Comparison of ENCODE assay signal across 20 cellular contexts in genomic region chr7:24685706-24686105, GRCh38.
"Had no signal": no experiment of that assay in that cellular context is flagged by ENCODE, and none has a peak within 500 bp of the region (broad histone marks: within the 10 kb centered on the region; RNA-seq: fewer than 3 reads in every experiment).

No MANE protein-coding gene starts in this region.

- H3K27me3 ChIP-seq: gastroesophageal sphincter, stomach, transverse colon had no signal

- H3K27ac ChIP-seq: epithelial cell of prostate, gastroesophageal sphincter, parathyroid adenoma, stomach, transverse colon had no signal

- H3K4me3 Mint-ChIP-seq: activated CD4-positive, alpha-beta T cell treated with anti-CD3 and anti-CD28 coated beads for 36 hours; activated naive CD8-positive, alpha-beta T cell treated with anti-CD3 and anti-CD28 coated beads for 36 hours; activated T-cell treated with anti-CD3 and anti-CD28 coated beads, Interleukin-2, amount 50 U/mL, for 4 hours; natural killer cell treated with Interleukin-12 subunit alpha and Interleukin-12 subunit beta and Interleukin-15 and Interleukin-18, amount 100 ng/mL, for 72 hours had no signal

- H3K27ac Mint-ChIP-seq: activated CD4-positive, alpha-beta T cell treated with anti-CD3 and anti-CD28 coated beads for 36 hours; activated naive CD8-positive, alpha-beta T cell treated with anti-CD3 and anti-CD28 coated beads for 36 hours; natural killer cell treated with Interleukin-12 subunit alpha and Interleukin-12 subunit beta and Interleukin-15 and Interleukin-18, amount 100 ng/mL, for 72 hours had no signal

- H3K4me1 Mint-ChIP-seq: activated CD4-positive, alpha-beta T cell treated with anti-CD3 and anti-CD28 coated beads for 36 hours; activated naive CD8-positive, alpha-beta T cell treated with anti-CD3 and anti-CD28 coated beads for 36 hours had no signal

- H3K9ac ChIP-seq: parathyroid adenoma had no signal

- H3K36me3 ChIP-seq: gastroesophageal sphincter, transverse colon had no signal

- H3K9me3 ChIP-seq: gastroesophageal sphincter, stomach, transverse colon had no signal

- H3K27me3 Mint-ChIP-seq: activated CD4-positive, alpha-beta T cell treated with anti-CD3 and anti-CD28 coated beads for 36 hours; activated naive CD8-positive, alpha-beta T cell treated with anti-CD3 and anti-CD28 coated beads for 36 hours; natural killer cell treated with Interleukin-12 subunit alpha and Interleukin-12 subunit beta and Interleukin-15 and Interleukin-18, amount 100 ng/mL, for 72 hours had no signal

- H3K4me1 ChIP-seq: gastroesophageal sphincter, parathyroid adenoma, stomach, transverse colon had no signal

- H2AFZ ChIP-seq: parathyroid adenoma had no signal

- DNase-seq: activated CD4-positive, alpha-beta T cell treated with anti-CD3 and anti-CD28 coated beads for 36 hours; activated CD4-positive, alpha-beta T cell treated with anti-CD3 and anti-CD28 coated beads, Interleukin-2, amount 50 U/mL, for 4 hours; activated CD8-positive, alpha-beta memory T cell treated with anti-CD3 and anti-CD28 coated beads for 24 hours; activated CD8-positive, alpha-beta memory T cell treated with anti-CD3 and anti-CD28 coated beads, Interleukin-2, amount 50 U/mL, for 4 hours; activated naive CD4-positive, alpha-beta T cell treated with Interleukin-2 at 50 U/mL for 16 hours; activated naive CD8-positive, alpha-beta T cell treated with anti-CD3 and anti-CD28 coated beads for 36 hours; activated T-cell treated with anti-CD3 and anti-CD28 coated beads, Interleukin-2, amount 50 U/mL, for 4 hours; cortex of kidney; head of caudate nucleus; hypothalamus; left ventricle myocardium superior; right cardiac atrium; stimulated activated CD4-positive, alpha-beta T cell treated with anti-CD3 and anti-CD28 coated beads, Interleukin-4, amount 100 ng/mL, for 4 hours; stomach; T-helper 9 cell; transverse colon had no signal

- H3K79me2 ChIP-seq: parathyroid adenoma had no signal

- H3K9me3 Mint-ChIP-seq: activated naive CD8-positive, alpha-beta T cell treated with anti-CD3 and anti-CD28 coated beads for 36 hours; activated T-cell treated with anti-CD3 and anti-CD28 coated beads, Interleukin-2, amount 50 U/mL, for 4 hours; natural killer cell treated with Interleukin-12 subunit alpha and Interleukin-12 subunit beta and Interleukin-15 and Interleukin-18, amount 100 ng/mL, for 72 hours had no signal

- H3K4me3 ChIP-seq: gastroesophageal sphincter, stomach, transverse colon had no signal

- ATAC-seq: activated CD4-positive, alpha-beta T cell treated with anti-CD3 and anti-CD28 coated beads for 36 hours; activated T-cell treated with anti-CD3 and anti-CD28 coated beads, Interleukin-2, amount 50 U/mL, for 4 hours; gastroesophageal sphincter; left ventricle myocardium superior; natural killer cell treated with Interleukin-12 subunit alpha and Interleukin-12 subunit beta and Interleukin-15 and Interleukin-18, amount 100 ng/mL, for 72 hours; right cardiac atrium had no signal
